11 cellular contexts compared by ENCODE assay signal in the genomic region with DNA sequence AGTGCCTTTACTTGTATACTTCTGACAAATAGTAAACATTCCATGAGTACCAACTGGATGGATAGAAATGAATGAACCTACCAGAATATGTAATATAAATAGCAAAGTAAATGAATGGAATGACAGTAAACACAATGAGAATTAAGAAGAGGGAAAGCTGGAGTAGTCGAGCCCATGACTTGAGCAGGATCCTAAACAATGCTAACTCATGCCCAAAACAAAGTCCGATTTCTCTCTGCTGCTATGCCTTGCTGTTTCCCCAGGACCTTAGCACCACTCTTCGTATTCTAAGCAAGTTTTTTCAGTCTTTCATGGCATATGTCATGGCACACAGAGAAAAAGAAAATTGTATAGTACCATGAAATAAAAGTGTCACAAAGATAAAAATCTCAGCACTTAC. TPM values are rescaled to one million over a fixed set of nuclear protein-coding genes. Genes with fewer than 3 reads are reported as not detected.
DNase-seq lines count a peak whose midpoint lies in the region; ATAC-seq and TF ChIP-seq lines count a peak whose summit lies in the region.
"Had no signal": no experiment of that assay in that cellular context is flagged by ENCODE, and none has a peak within 500 bp of the region (broad histone marks: within the 10 kb centered on the region; RNA-seq: fewer than 3 reads in every experiment).

No MANE protein-coding gene starts in this region.

- DNase-seq in SK-N-SH (no peak), PC-3 (no peak), epithelial cell of proximal tubule (ENCODE audit: low read depth) (no peak), retinal pigment epithelial cell (ENCODE audit: low read depth) (no peak), suprapubic skin (ENCODE audit: low spot score in 2 of 2) (no peak), C1 segment of cervical spinal cord (lab: John Stamatoyannopoulos, UW) (no peak), cerebellar cortex (ENCODE audit: low spot score) (no peak)
- DNase-seq: islet precursor cell; stimulated activated CD4-positive, alpha-beta T cell treated with anti-CD3 and anti-CD28 coated beads, Interleukin-15, amount 100 ng/mL, for 24 hours had no signal

- H3K4me3 ChIP-seq in SK-N-SH (ENCODE audit: low read depth in 2 of 2, low read length in 1 of 2) (peak overlapping the region in 1 of 2 experiments; percentile 82; a peak in 2 of 4 replicates), PC-3 (ENCODE audit: low read length) (peak overlapping the region; percentile 83), epithelial cell of proximal tubule (ENCODE audit: low read depth, low read length) (peak overlapping the region; percentile 90), retinal pigment epithelial cell (ENCODE audit: low read length) (peak overlapping the region; percentile 77), suprapubic skin (no peak overlapping the region)

- CTCF ChIA-PET in SK-N-SH (lab: Yijun Ruan, JAX): interaction anchor here (2.2 kb wide), 1 partner anchor 227 kb away, joined by 7 read pairs; no protein-coding TSS in a partner anchor
- CTCF ChIA-PET in PC-3 (lab: Charles Lee): no interaction called here

- no peaks in the 10 kb centered on the region for H3K9me3 ChIP-seq in SK-N-SH
- H3K9me3 ChIP-seq in PC-3 (ENCODE audit: low read length): no peaks in the 10 kb centered on the region
- no peaks in the 10 kb centered on the region for H3K9me3 ChIP-seq in suprapubic skin

- H3K9ac ChIP-seq in SK-N-SH (no peak overlapping the region), PC-3 (ENCODE audit: low read length) (peak overlapping the region; percentile 88; the same call in 1 of the 2 replicates)

- intact Hi-C loops in PC-3 (cut with micrococcal nuclease): no loop called here

- no TSS peak for BruUV-seq in PC-3 (replicated peaks; lab: Mats Ljungman, UMichigan)

- peaks cover 10 to 24% of the 10 kb centered on the region in 2 experiments for H3K36me3 ChIP-seq in SK-N-SH (replicated peaks in 1 of 2; ENCODE audit: control insufficient read depth in 1 of 2, insufficient read depth in 2 of 2, low read length in 1 of 2)
- H3K36me3 ChIP-seq in PC-3 (ENCODE audit: low read depth, low read length): peaks cover 12% of the 10 kb centered on the region
- peaks cover 18% of the 10 kb centered on the region for H3K36me3 ChIP-seq in suprapubic skin

- WGBS in SK-N-SH (ENCODE audit: low lambda C conversion rate): 84% methylated on average over 3 of the region's 3 CpGs
- 82% methylated on average over 3 of the region's 3 CpGs for WGBS in suprapubic skin

- no peak for TF ChIP-seq POLR2A in suprapubic skin (IDR thresholded peaks at IDR 0.05)

- no peak for ATAC-seq in SK-N-SH treated with all-trans-retinoic acid at 6 μM for 48 hours
- no peak for ATAC-seq in PC-3

- no peaks in the 10 kb centered on the region for H3F3A ChIP-seq in SK-N-SH (replicated peaks; ENCODE audit: insufficient read depth)
- no peaks in the 10 kb centered on the region for H3F3A ChIP-seq in PC-3 (ENCODE audit: low read length, unreplicated experiment)

- no peak for TF ChIP-seq CTCF in SK-N-SH (IDR thresholded peaks at IDR 0.05)
- no peak for TF ChIP-seq CTCF in PC-3 (conservative IDR thresholded peaks at IDR 0.05; ENCODE audit: low read depth, low read length)
- no peak for TF ChIP-seq CTCF in epithelial cell of proximal tubule (conservative IDR thresholded peaks at IDR 0.05; ENCODE audit: low read depth, low read length)
- no peak for TF ChIP-seq CTCF in retinal pigment epithelial cell (conservative IDR thresholded peaks at IDR 0.05; ENCODE audit: low read depth, low read length)
- no peak for TF ChIP-seq CTCF in suprapubic skin (IDR thresholded peaks at IDR 0.05)

- H3K27me3 ChIP-seq in SK-N-SH (ENCODE audit: insufficient read depth) (no peaks in the 10 kb centered on the region), PC-3 (ENCODE audit: low read length) (no peaks in the 10 kb centered on the region), suprapubic skin (no peaks in the 10 kb centered on the region)

- H3K27ac ChIP-seq in SK-N-SH (ENCODE audit: low read depth in 2 of 2, low read length in 1 of 2) (no peak overlapping the region), PC-3 (ENCODE audit: low read length) (no peak overlapping the region), suprapubic skin (no peak overlapping the region)
- H3K27ac ChIP-seq: 22Rv1 had no signal

- H3K9me2 ChIP-seq in SK-N-SH (no peaks in the 10 kb centered on the region), PC-3 (replicated peaks; ENCODE audit: low read length) (no peaks in the 10 kb centered on the region)

- H3K4me1 ChIP-seq in SK-N-SH (ENCODE audit: control insufficient read depth in 1 of 2, insufficient read depth in 2 of 2, low read depth in 1 of 2, low read length in 1 of 2): peaks cover 7 to 19% of the 10 kb centered on the region in 2 experiments; a peak in 3 of 4 replicates
- H3K4me1 ChIP-seq in PC-3 (ENCODE audit: insufficient read depth, low read length): peaks cover 34% of the 10 kb centered on the region
- peaks cover 36% of the 10 kb centered on the region for H3K4me1 ChIP-seq in suprapubic skin

- H3K4me2 ChIP-seq in SK-N-SH (peak overlapping the region; percentile 92), PC-3 (ENCODE audit: low read length) (peak overlapping the region; percentile 83)

- TF ChIP-seq EP300 in SK-N-SH (IDR thresholded peaks at IDR 0.05; ENCODE audit: borderline replicate concordance in 1 of 2, low read depth in 1 of 2, low read length in 1 of 2): no peak
- TF ChIP-seq EP300 in suprapubic skin (IDR thresholded peaks at IDR 0.05): no peak

- H3K79me2 ChIP-seq in SK-N-SH (ENCODE audit: insufficient read depth): peaks cover 33% of the 10 kb centered on the region
- H3K79me2 ChIP-seq in PC-3 (ENCODE audit: low read length): peaks cover 43% of the 10 kb centered on the region

- TF ChIP-seq RAD21 in SK-N-SH (IDR thresholded peaks at IDR 0.05; ENCODE audit: low read length): no peak

- POLR2A ChIA-PET in SK-N-SH (lab: Yijun Ruan, JAX): no interaction called here
- POLR2A ChIA-PET in PC-3 (lab: Charles Lee; ENCODE audit: unreplicated experiment): no interaction called here

- no peak overlapping the region for H2AFZ ChIP-seq in SK-N-SH (ENCODE audit: low read depth)
- H2AFZ ChIP-seq in PC-3 (ENCODE audit: low read length): no peak overlapping the region

- H4K20me1 ChIP-seq in SK-N-SH (ENCODE audit: insufficient read depth) (peaks cover 5% of the 10 kb centered on the region; the same call in 1 of the 2 replicates), PC-3 (ENCODE audit: low read length) (peaks cover 17% of the 10 kb centered on the region; the same call in 1 of the 2 replicates)

TF ChIP-seq in SK-N-SH, 30 proteins besides CTCF, POLR2A, EP300 and RAD21 (continues in another document):
- TF ChIP-seq NFIC (IDR thresholded peaks at IDR 0.05; ENCODE audit: borderline replicate concordance) (no peak), MXI1 (IDR thresholded peaks at IDR 0.05; ENCODE audit: low read depth, low read length) (no peak), MEF2A (IDR thresholded peaks at IDR 0.05; ENCODE audit: borderline replicate concordance, low read depth) (no peak), TAF1 (IDR thresholded peaks at IDR 0.05; ENCODE audit: borderline replicate concordance, low read depth, low read length) (no peak), RFX5 (IDR thresholded peaks at IDR 0.05; ENCODE audit: low read length) (no peak), GABPA (IDR thresholded peaks at IDR 0.05; ENCODE audit: low read depth) (no peak), RXRA (IDR thresholded peaks at IDR 0.05; ENCODE audit: borderline replicate concordance, low read depth) (no peak)
- TF ChIP-seq, protein P1, sequence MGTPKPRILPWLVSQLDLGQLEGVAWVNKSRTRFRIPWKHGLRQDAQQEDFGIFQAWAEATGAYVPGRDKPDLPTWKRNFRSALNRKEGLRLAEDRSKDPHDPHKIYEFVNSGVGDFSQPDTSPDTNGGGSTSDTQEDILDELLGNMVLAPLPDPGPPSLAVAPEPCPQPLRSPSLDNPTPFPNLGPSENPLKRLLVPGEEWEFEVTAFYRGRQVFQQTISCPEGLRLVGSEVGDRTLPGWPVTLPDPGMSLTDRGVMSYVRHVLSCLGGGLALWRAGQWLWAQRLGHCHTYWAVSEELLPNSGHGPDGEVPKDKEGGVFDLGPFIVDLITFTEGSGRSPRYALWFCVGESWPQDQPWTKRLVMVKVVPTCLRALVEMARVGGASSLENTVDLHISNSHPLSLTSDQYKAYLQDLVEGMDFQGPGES (IDR thresholded peaks at IDR 0.05; ENCODE audit: low read depth, low read length): no peak
- TF ChIP-seq, protein P2, sequence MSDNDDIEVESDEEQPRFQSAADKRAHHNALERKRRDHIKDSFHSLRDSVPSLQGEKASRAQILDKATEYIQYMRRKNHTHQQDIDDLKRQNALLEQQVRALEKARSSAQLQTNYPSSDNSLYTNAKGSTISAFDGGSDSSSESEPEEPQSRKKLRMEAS (IDR thresholded peaks at IDR 0.05; ENCODE audit: low read depth): no peak

TF ChIP-seq in SK-N-SH treated with all-trans-retinoic acid at 6 μM for 48 hours, 23 proteins besides CTCF, POLR2A, EP300 and RAD21 (continues in another document):
- TF ChIP-seq ZC3H10 (CRISPR knock-in tag; IDR thresholded peaks at IDR 0.05) (no peak), ZFP30 (CRISPR knock-in tag; IDR thresholded peaks at IDR 0.05) (no peak)
- TF ChIP-seq, protein P3, sequence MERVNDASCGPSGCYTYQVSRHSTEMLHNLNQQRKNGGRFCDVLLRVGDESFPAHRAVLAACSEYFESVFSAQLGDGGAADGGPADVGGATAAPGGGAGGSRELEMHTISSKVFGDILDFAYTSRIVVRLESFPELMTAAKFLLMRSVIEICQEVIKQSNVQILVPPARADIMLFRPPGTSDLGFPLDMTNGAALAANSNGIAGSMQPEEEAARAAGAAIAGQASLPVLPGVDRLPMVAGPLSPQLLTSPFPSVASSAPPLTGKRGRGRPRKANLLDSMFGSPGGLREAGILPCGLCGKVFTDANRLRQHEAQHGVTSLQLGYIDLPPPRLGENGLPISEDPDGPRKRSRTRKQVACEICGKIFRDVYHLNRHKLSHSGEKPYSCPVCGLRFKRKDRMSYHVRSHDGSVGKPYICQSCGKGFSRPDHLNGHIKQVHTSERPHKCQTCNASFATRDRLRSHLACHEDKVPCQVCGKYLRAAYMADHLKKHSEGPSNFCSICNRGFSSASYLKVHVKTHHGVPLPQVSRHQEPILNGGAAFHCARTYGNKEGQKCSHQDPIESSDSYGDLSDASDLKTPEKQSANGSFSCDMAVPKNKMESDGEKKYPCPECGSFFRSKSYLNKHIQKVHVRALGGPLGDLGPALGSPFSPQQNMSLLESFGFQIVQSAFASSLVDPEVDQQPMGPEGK (CRISPR knock-in tag; IDR thresholded peaks at IDR 0.05; ENCODE audit: borderline replicate concordance): no peak

RNA-seq across cellular contexts. Expression of a gene that starts 1.8 kb away (rescaled TPM):
- 3.2 and 3.3 TPM in 2 replicates for polyA plus RNA-seq in SK-N-SH (2012; rRNA removed)
- polyA plus RNA-seq in SK-N-SH (2012; cell fraction: cytosol; rRNA removed): 3.8 and 6.0 TPM in 2 replicates
- polyA plus RNA-seq in SK-N-SH (2012; cell fraction: nucleus; rRNA removed): 4.2 and 5.5 TPM in 2 replicates
- total RNA-seq in PC-3 (2014; rRNA removed): 7.4 and 9.4 TPM in 2 replicates
- total RNA-seq in epithelial cell of proximal tubule: 4.7 and 7.6 TPM in 2 replicates
- total RNA-seq in suprapubic skin: 10 to 100 TPM in 3 of 4 donors, 1 to 10 TPM in 1; 8.2 to 21.1 (median 15.0) TPM
